In genomic region chr6:36423101-36423824, GRCh38 we compare ENCODE assay signal across 1 cellular context.
A peak's percentile ranks its signal among the peaks of the same experiment; 100 is the strongest.
TF ChIP-seq lines count a peak whose summit lies in the region.

No MANE protein-coding gene starts in this region.

TF ChIP-seq in SK-N-SH treated with all-trans-retinoic acid at 6 μM for 48 hours, 23 proteins besides CTCF, POLR2A, EP300 and RAD21 (continued from another document):
- TF ChIP-seq PATZ1 (CRISPR knock-in tag; IDR thresholded peaks at IDR 0.05; ENCODE audit: borderline replicate concordance) (no peak), ZFP3 (CRISPR knock-in tag; IDR thresholded peaks at IDR 0.05) (no peak; the same call in 1 of the 2 replicates), OSR1 (CRISPR knock-in tag; IDR thresholded peaks at IDR 0.05) (no peak), ZNF70 (CRISPR knock-in tag; IDR thresholded peaks at IDR 0.05) (0 out of 2 replicates have a peak, but pooled peaks have one; percentile 18)
TF ChIP-seq in SK-N-SH treated with all-trans-retinoic acid at 6 μM for 48 hours: peak in this region for 7.
